ENCODE assay signal across 25 cellular contexts in the genomic region with DNA sequence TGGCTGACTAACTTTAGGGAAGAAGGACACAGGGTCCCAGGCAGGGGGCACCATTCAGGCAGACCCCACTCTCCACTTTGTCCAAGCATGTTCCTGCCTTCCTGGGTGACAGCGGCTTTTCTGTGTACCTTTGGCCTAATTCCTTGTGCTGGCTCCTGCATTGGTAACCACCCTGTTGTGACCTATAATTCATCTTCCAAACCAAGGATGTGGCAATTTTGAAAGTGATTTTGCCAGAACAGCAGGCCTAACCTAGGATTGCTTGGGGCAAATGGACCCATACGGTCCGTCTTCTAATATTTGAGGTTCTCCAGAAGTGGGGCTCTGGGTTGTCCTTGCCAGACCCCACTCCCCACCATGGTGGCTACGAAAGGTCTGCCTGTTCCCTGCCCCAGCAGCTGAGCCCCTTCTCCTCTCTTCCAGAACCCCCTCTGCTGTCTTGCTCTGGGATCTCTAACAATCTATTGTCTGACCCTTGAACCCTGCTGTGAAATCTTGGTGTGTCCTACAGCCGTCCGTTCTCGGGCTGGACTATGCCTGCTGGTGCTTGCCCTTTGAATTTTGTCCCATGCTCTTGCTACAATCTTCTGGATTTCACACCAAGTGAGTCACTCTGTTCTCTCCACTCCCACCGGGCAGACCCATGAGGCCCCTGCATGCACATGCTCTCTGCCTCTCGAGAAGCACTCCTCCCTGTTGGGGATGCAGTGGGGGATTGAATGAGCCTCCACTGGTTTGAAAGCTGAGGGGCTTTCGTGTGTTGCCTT.
A peak's percentile ranks its signal among the peaks of the same experiment; 100 is the strongest.
DNase-seq lines count a peak whose midpoint lies in the region; ATAC-seq, FAIRE-seq and TF ChIP-seq lines count a peak whose summit lies in the region.
"Had no signal": no experiment of that assay in that cellular context is flagged by ENCODE, and none has a peak within 500 bp of the region (broad histone marks: within the 10 kb centered on the region; RNA-seq: fewer than 3 reads in every experiment).

No MANE protein-coding gene starts in this region.

- no peak overlapping the region for H2BK15ac ChIP-seq in IMR-90 (ENCODE audit: low read depth, low read length)

- no peak overlapping the region for H3K9ac ChIP-seq in IMR-90 (ENCODE audit: low read depth, low read length)

- H3K4me1 ChIP-seq in IMR-90 (ENCODE audit: control insufficient read depth, insufficient read depth, low read length): no peaks in the 10 kb centered on the region; the same call in 1 of the 2 replicates

- H3K9me1 ChIP-seq in IMR-90 (ENCODE audit: insufficient read depth, low read length): no peaks in the 10 kb centered on the region

- TF ChIP-seq RAD21 in IMR-90 (IDR thresholded peaks at IDR 0.05; ENCODE audit: low read length): no peak

- H2AK9ac ChIP-seq in IMR-90 (replicated peaks; ENCODE audit: low read depth, low read length, poor library complexity): no peak overlapping the region

- FAIRE-seq in urothelium cell line (lab: Jason Lieb, UNC): no peak
- FAIRE-seq: TTC549 had no signal

- H3K4me3 Mint-ChIP-seq in stimulated activated effector memory CD8-positive, alpha-beta T cell treated with anti-CD3 and anti-CD28 coated beads, Interleukin-12 subunit alpha, Interleukin-12 subunit beta, amount 100 ng/mL, for 72 hours: no peak overlapping the region
- H3K4me3 Mint-ChIP-seq: activated CD8-positive, alpha-beta T cell treated with anti-CD3 and anti-CD28 coated beads, Interleukin-2, amount 10 ng/mL, durations not matched to agents 7 days and 5 days; CD8-positive, alpha-beta T cell; HFFc6; natural killer cell; T-cell had no signal

- no peaks in the 10 kb centered on the region for H3K79me1 ChIP-seq in IMR-90 (ENCODE audit: low read depth in 1 of 2, low read length in 2 of 2)

- H2AK5ac ChIP-seq in IMR-90 (ENCODE audit: low read depth, low read length): no peak overlapping the region

- 89% methylated on average over 7 of the region's 10 CpGs; no CpG with 5 or more reads in 1 of the 2 experiments for WGBS in IMR-90 (ENCODE audit: extremely low coverage in 2 of 2, insufficient read length in 1 of 2), 2 experiments

- H3K27ac ChIP-seq in IMR-90 (ENCODE audit: insufficient read depth, low read length): no peak overlapping the region
- H3K27ac ChIP-seq: ovary had no signal

- H3K27ac Mint-ChIP-seq in stimulated activated effector memory CD8-positive, alpha-beta T cell treated with anti-CD3 and anti-CD28 coated beads, Interleukin-12 subunit alpha, Interleukin-12 subunit beta, amount 100 ng/mL, for 72 hours: no peak overlapping the region
- H3K27ac Mint-ChIP-seq: activated CD8-positive, alpha-beta T cell treated with anti-CD3 and anti-CD28 coated beads, Interleukin-2, amount 10 ng/mL, durations not matched to agents 7 days and 5 days; CD8-positive, alpha-beta T cell; HFFc6; natural killer cell; T-cell had no signal

- H3K36me3 ChIP-seq in IMR-90 (ENCODE audit: control insufficient read depth, insufficient read depth, low read length): no peaks in the 10 kb centered on the region
- H3K36me3 ChIP-seq: ovary had no signal

- CTCF ChIA-PET in IMR-90 (lab: Yijun Ruan, JAX): no interaction called here

- H3K36me3 Mint-ChIP-seq in stimulated activated effector memory CD8-positive, alpha-beta T cell treated with anti-CD3 and anti-CD28 coated beads, Interleukin-12 subunit alpha, Interleukin-12 subunit beta, amount 100 ng/mL, for 72 hours: no peaks in the 10 kb centered on the region
- H3K36me3 Mint-ChIP-seq: CD8-positive, alpha-beta T cell; natural killer cell; T-cell had no signal

- H4K8ac ChIP-seq in IMR-90 (ENCODE audit: low read depth in 2 of 2, low read length in 2 of 2): no peak overlapping the region

- H3K14ac ChIP-seq in IMR-90 (replicated peaks; ENCODE audit: low read depth, low read length): no peak overlapping the region

- H3K9me3 Mint-ChIP-seq in stimulated activated effector memory CD8-positive, alpha-beta T cell treated with anti-CD3 and anti-CD28 coated beads, Interleukin-12 subunit alpha, Interleukin-12 subunit beta, amount 100 ng/mL, for 72 hours: no peaks in the 10 kb centered on the region
- H3K9me3 Mint-ChIP-seq: CD8-positive, alpha-beta T cell; HFFc6; natural killer cell; T-cell had no signal

- H4K5ac ChIP-seq in IMR-90 (ENCODE audit: low read depth, low read length): no peak overlapping the region

- H3K23ac ChIP-seq in IMR-90 (ENCODE audit: low read depth, low read length): no peak overlapping the region

- H3K18ac ChIP-seq in IMR-90 (ENCODE audit: low read depth, low read length): no peak overlapping the region

- no peak overlapping the region for H2BK20ac ChIP-seq in IMR-90 (ENCODE audit: low read depth, low read length)

- ATAC-seq in IMR-90 (ENCODE audit: low read depth): no peak
- ATAC-seq in left lobe of liver: peak; percentile 49
- peak; percentile 12 for ATAC-seq in stimulated activated effector memory CD8-positive, alpha-beta T cell treated with anti-CD3 and anti-CD28 coated beads, Interleukin-12 subunit alpha, Interleukin-12 subunit beta, amount 100 ng/mL, for 72 hours
- ATAC-seq in GM18861 (IDR thresholded peaks at IDR 0.05; ENCODE audit: unreplicated experiment): no peak
- no peak for ATAC-seq in GM21786 (IDR thresholded peaks at IDR 0.05; ENCODE audit: unreplicated experiment)
- ATAC-seq: activated CD8-positive, alpha-beta T cell treated with anti-CD3 and anti-CD28 coated beads, Interleukin-2, amount 10 ng/mL, durations not matched to agents 7 days and 5 days; CD8-positive, alpha-beta T cell; natural killer cell; PC-3; T-cell had no signal

- H4K91ac ChIP-seq in IMR-90 (ENCODE audit: insufficient read depth, low read depth, low read length): no peak overlapping the region

- in situ Hi-C loops in IMR-90 (cut with MboI; ENCODE audit: low sequenced_read_pairs): loop anchor here (25.0 kb wide), 1 partner anchor 793 kb away; no protein-coding TSS in a partner anchor

- H2BK120ac ChIP-seq in IMR-90 (ENCODE audit: low read depth, low read length): no peak overlapping the region

- no peaks in the 10 kb centered on the region for H4K20me1 ChIP-seq in IMR-90 (ENCODE audit: insufficient read depth, low read length)

- H3K9me3 ChIP-seq in IMR-90 (ENCODE audit: control insufficient read depth, insufficient read depth, low read length): no peaks in the 10 kb centered on the region
- H3K9me3 ChIP-seq: ovary had no signal

- intact Hi-C loops in IMR-90 (cut with micrococcal nuclease): no loop called here

- dilution Hi-C loops in IMR-90 (cut with HindIII; ENCODE audit: low sequenced_read_pairs, unreplicated experiment): no loop called here

- POLR2A ChIA-PET in IMR-90 (lab: Charles Lee; ENCODE audit: unreplicated experiment): no interaction called here

- peaks cover 4% of the 10 kb centered on the region; the same call in 1 of the 2 replicates for H3K27me3 ChIP-seq in IMR-90 (ENCODE audit: control insufficient read depth, insufficient read depth, low read length)
- H3K27me3 ChIP-seq: ovary had no signal

- H3K4me1 Mint-ChIP-seq in stimulated activated effector memory CD8-positive, alpha-beta T cell treated with anti-CD3 and anti-CD28 coated beads, Interleukin-12 subunit alpha, Interleukin-12 subunit beta, amount 100 ng/mL, for 72 hours: no peaks in the 10 kb centered on the region
- H3K4me1 Mint-ChIP-seq: natural killer cell, T-cell had no signal

- H2AFZ ChIP-seq in IMR-90 (replicated peaks; ENCODE audit: low read length, poor library complexity): no peak overlapping the region

- H3K56ac ChIP-seq in IMR-90 (ENCODE audit: extremely low read depth, insufficient read depth, low read length): no peak overlapping the region

- no peak overlapping the region for H3K4me2 ChIP-seq in IMR-90 (ENCODE audit: low read depth, low read length)

- H2BK5ac ChIP-seq in IMR-90 (ENCODE audit: low read depth, low read length, poor library complexity, severe bottlenecking): no peak overlapping the region

- no peak overlapping the region for H3K4me3 ChIP-seq in IMR-90 (ENCODE audit: insufficient read depth, low read depth, low read length)
- H3K4me3 ChIP-seq: ovary had no signal

- H3K4ac ChIP-seq in IMR-90 (ENCODE audit: low read depth, low read length): no peak overlapping the region

- peak; percentile 28 for DNase-seq in IMR-90
- DNase-seq in fibroblast of gingiva (ENCODE audit: low read depth): peak; percentile 60
- DNase-seq in left lobe of liver (ENCODE audit: low spot score): peak; percentile 69
- DNase-seq in stimulated activated effector memory CD8-positive, alpha-beta T cell treated with anti-CD3 and anti-CD28 coated beads, Interleukin-12 subunit alpha, Interleukin-12 subunit beta, amount 100 ng/mL, for 72 hours (ENCODE audit: low spot score in 2 of 2): no peak
- DNase-seq in urothelium cell line (ENCODE audit: low spot score): no peak
- DNase-seq in activated naive CD4-positive, alpha-beta T cell (lab: John Stamatoyannopoulos, UW): no peak
- DNase-seq: activated CD4-positive, CD25-positive, alpha-beta regulatory T cell treated with anti-CD3 and anti-CD28 coated beads, Interleukin-2, amount 50 U/mL, for 72 hours; activated CD8-positive, alpha-beta T cell treated with anti-CD3 and anti-CD28 coated beads, Interleukin-2, amount 10 ng/mL, durations not matched to agents 7 days and 5 days; CD8-positive, alpha-beta T cell; effector memory CD4-positive, alpha-beta T cell; GF-D8; glutamatergic neuron; HFFc6; midbrain; natural killer cell; NCI-H1105 treated with DMSO at 0.1 percent for 48 hours; NCI-H2081 treated with DMSO at 0.1 percent for 48 hours; NCI-H446 treated with DMSO at 0.1 percent for 48 hours; ovary; PC-3; SIG-M5; T-cell had no signal

- no TSS peak for BruUV-seq in IMR-90 (replicated peaks; lab: Mats Ljungman, UMichigan)

- no peak for TF ChIP-seq POLR2A in IMR-90 (IDR thresholded peaks at IDR 0.05; ENCODE audit: low read depth, low read length)

- no peak for TF ChIP-seq CTCF in IMR-90 (conservative IDR thresholded peaks at IDR 0.05; ENCODE audit: low read depth, low read length)

TF ChIP-seq in IMR-90, 13 proteins besides CTCF, POLR2A, EP300 and RAD21:
- TF ChIP-seq NFE2L2 (IDR thresholded peaks at IDR 0.05; ENCODE audit: low read depth, low read length) (no peak), RCOR1 (IDR thresholded peaks at IDR 0.05; ENCODE audit: insufficient replicate concordance, low read length) (no peak), MXI1 (IDR thresholded peaks at IDR 0.05; ENCODE audit: borderline replicate concordance, low read depth, low read length) (no peak), RFX5 (IDR thresholded peaks at IDR 0.05; ENCODE audit: low read depth, low read length) (no peak), CEBPB (IDR thresholded peaks at IDR 0.05; ENCODE audit: low read depth, low read length) (no peak), CHD1 (IDR thresholded peaks at IDR 0.05; ENCODE audit: low read depth, low read length) (no peak)
- TF ChIP-seq, protein P1, sequence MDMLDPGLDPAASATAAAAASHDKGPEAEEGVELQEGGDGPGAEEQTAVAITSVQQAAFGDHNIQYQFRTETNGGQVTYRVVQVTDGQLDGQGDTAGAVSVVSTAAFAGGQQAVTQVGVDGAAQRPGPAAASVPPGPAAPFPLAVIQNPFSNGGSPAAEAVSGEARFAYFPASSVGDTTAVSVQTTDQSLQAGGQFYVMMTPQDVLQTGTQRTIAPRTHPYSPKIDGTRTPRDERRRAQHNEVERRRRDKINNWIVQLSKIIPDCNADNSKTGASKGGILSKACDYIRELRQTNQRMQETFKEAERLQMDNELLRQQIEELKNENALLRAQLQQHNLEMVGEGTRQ (IDR thresholded peaks at IDR 0.05; ENCODE audit: low read depth, low read length): no peak
TF ChIP-seq in IMR-90: peak in this region for 0.

Comparison
In these comparisons a context has a peak if more than half of its experiments do, and no peak if none do; other contexts are left out.
1. ATAC-seq: peak in left lobe of liver (single experiment) and stimulated activated effector memory CD8-positive, alpha-beta T cell treated with anti-CD3 and anti-CD28 coated beads, Interleukin-12 subunit alpha, Interleukin-12 subunit beta, amount 100 ng/mL, for 72 hours (single experiment); none in IMR-90 (single experiment), GM18861 (single experiment) and GM21786 (single experiment).
2. DNase-seq: peak in IMR-90 (single experiment), fibroblast of gingiva (single experiment) and left lobe of liver (single experiment); none in stimulated activated effector memory CD8-positive, alpha-beta T cell treated with anti-CD3 and anti-CD28 coated beads, Interleukin-12 subunit alpha, Interleukin-12 subunit beta, amount 100 ng/mL, for 72 hours (0 of 2), urothelium cell line (single experiment) and activated naive CD4-positive, alpha-beta T cell (0 of 4).